16 cellular contexts compared by ENCODE assay signal in the genomic region with DNA sequence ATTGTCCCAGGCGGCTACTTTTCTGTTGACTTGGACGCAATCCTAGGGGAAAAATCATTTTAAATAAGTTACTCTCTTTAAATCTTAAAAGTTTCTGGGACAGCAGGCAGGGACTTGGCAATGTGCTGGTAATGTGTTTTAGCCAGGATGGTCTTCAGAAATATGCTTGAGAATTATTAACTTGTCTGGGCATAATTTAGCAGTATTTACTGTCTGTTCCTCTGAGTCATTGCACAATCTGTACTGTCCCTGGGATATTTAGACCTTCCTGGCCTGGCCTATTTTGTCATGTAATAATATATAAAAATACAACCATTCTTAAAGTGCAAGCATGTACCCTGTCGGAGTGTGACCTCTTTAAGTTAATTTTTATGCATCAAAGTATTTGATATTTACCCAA.
"Had no signal": no experiment of that assay in that cellular context is flagged by ENCODE, and none has a peak within 500 bp of the region (broad histone marks: within the 10 kb centered on the region; RNA-seq: fewer than 3 reads in every experiment).

No MANE protein-coding gene starts in this region.

- H3K4me1 ChIP-seq: colonic mucosa, heart left ventricle, right atrium auricular region had no signal

- H3K27me3 ChIP-seq: colonic mucosa, heart left ventricle, right atrium auricular region had no signal

- DNase-seq: activated CD4-positive, CD25-positive, alpha-beta regulatory T cell treated with anti-CD3 and anti-CD28 coated beads, Interleukin-2, amount 50 U/mL, for 72 hours; activated naive CD4-positive, alpha-beta T cell treated with anti-CD3 and anti-CD28 coated beads for 36 hours; activated naive CD8-positive, alpha-beta T cell treated with anti-CD3 and anti-CD28 coated beads, Interleukin-2, amount 50 U/mL, for 24 hours; activated T-cell treated with anti-CD3 and anti-CD28 coated beads for 4 hours; colonic mucosa; foreskin melanocyte; heart left ventricle; islet precursor cell; left ventricle myocardium superior; mesendoderm; nucleus accumbens; stimulated activated CD4-positive, alpha-beta T cell treated with anti-CD3 and anti-CD28 coated beads, Interleukin-4, amount 100 ng/mL, for 4 hours; stimulated activated CD8-positive, alpha-beta memory T cell treated with anti-CD3 and anti-CD28 coated beads, Interleukin-4, amount 100 ng/mL, for 48 hours; stimulated activated naive CD4-positive, alpha-beta T cell treated with Interleukin-2 at 50 U/mL for 16 hours had no signal

- H3K4me3 ChIP-seq: colonic mucosa, heart left ventricle, right atrium auricular region, smooth muscle cell had no signal

- H3K9me3 ChIP-seq: colonic mucosa, heart left ventricle, right atrium auricular region had no signal

- H3K27ac ChIP-seq: colonic mucosa, heart left ventricle, right atrium auricular region had no signal

- ATAC-seq: activated naive CD8-positive, alpha-beta T cell treated with anti-CD3 and anti-CD28 coated beads, Interleukin-2, amount 50 U/mL, for 24 hours; heart left ventricle; left ventricle myocardium superior had no signal

- H3K36me3 ChIP-seq: colonic mucosa, heart left ventricle, right atrium auricular region had no signal
